ENCODE assay signal across 18 cellular contexts in genomic region chr6:170038717-170039116, GRCh38.
DNase-seq lines count a peak whose midpoint lies in the region; ATAC-seq and TF ChIP-seq lines count a peak whose summit lies in the region.
"Had no signal": no experiment of that assay in that cellular context is flagged by ENCODE, and none has a peak within 500 bp of the region (broad histone marks: within the 10 kb centered on the region; RNA-seq: fewer than 3 reads in every experiment).

No MANE protein-coding gene starts in this region.

- H3K14ac ChIP-seq in neuronal stem cell (ENCODE audit: low read length), result no peak overlapping the region

- H3K36me3 ChIP-seq in body of pancreas (replicated peaks in 1 of 2; ENCODE audit: insufficient read depth in 1 of 2, low read depth in 2 of 2), result no peaks in the 10 kb centered on the region
- H3K36me3 ChIP-seq in neuronal stem cell (replicated peaks in 1 of 2; ENCODE audit: control insufficient read depth in 2 of 2, insufficient read depth in 2 of 2, low read length in 2 of 2), result no peaks in the 10 kb centered on the region
- no peaks in the 10 kb centered on the region for H3K36me3 ChIP-seq in suprapubic skin

- TF ChIP-seq EP300 in suprapubic skin (IDR thresholded peaks at IDR 0.05), result no peak

- no peak overlapping the region for H3K27ac ChIP-seq in body of pancreas
- H3K27ac ChIP-seq in neuronal stem cell (replicated peaks; ENCODE audit: low read length), result no peak overlapping the region
- no peak overlapping the region for H3K27ac ChIP-seq in suprapubic skin

- no peaks in the 10 kb centered on the region for H3K27me3 ChIP-seq in body of pancreas
- peaks cover 0 to 9% (median 0%) of the 10 kb centered on the region in 3 experiments for H3K27me3 ChIP-seq in neuronal stem cell (ENCODE audit: control insufficient read depth in 3 of 3, insufficient read depth in 3 of 3, low read depth in 1 of 3, low read length in 3 of 3)
- peaks cover 5% of the 10 kb centered on the region for H3K27me3 ChIP-seq in suprapubic skin

- no peak overlapping the region for H2AFZ ChIP-seq in neuronal stem cell (ENCODE audit: low read length)
- H2AFZ ChIP-seq: GM23338 had no signal

- H3K27me3 Mint-ChIP-seq in glutamatergic neuron (ENCODE audit: unreplicated experiment), result peaks cover 3% of the 10 kb centered on the region
- H3K27me3 Mint-ChIP-seq: CD4-positive, CD25-positive, alpha-beta regulatory T cell had no signal

- no peak for ATAC-seq in body of pancreas
- ATAC-seq in GM18511 (IDR thresholded peaks at IDR 0.05; ENCODE audit: unreplicated experiment), result no peak
- no peak for ATAC-seq in GM18517 (IDR thresholded peaks at IDR 0.05; ENCODE audit: unreplicated experiment)

- H3K27ac Mint-ChIP-seq in glutamatergic neuron (ENCODE audit: unreplicated experiment), result no peak overlapping the region
- H3K27ac Mint-ChIP-seq: CD4-positive, CD25-positive, alpha-beta regulatory T cell; GM23338 had no signal

- TF ChIP-seq CTCF in body of pancreas (IDR thresholded peaks at IDR 0.05) (no peak), glutamatergic neuron (IDR thresholded peaks at IDR 0.05; ENCODE audit: partially characterized antibody, unreplicated experiment) (no peak), suprapubic skin (IDR thresholded peaks at IDR 0.05) (no peak)

- peak overlapping the region; percentile 35 for H3K18ac ChIP-seq in neuronal stem cell (ENCODE audit: low read length)

- H2BK120ac ChIP-seq in neuronal stem cell (ENCODE audit: low read depth, low read length), result no peak overlapping the region

- H3K4me3 Mint-ChIP-seq in glutamatergic neuron (ENCODE audit: unreplicated experiment), result no peak overlapping the region
- H3K4me3 Mint-ChIP-seq: CD4-positive, CD25-positive, alpha-beta regulatory T cell; GM23338 had no signal

- no peak overlapping the region for H3K23ac ChIP-seq in neuronal stem cell (ENCODE audit: low read depth, low read length, poor library complexity)

- H3K4me1 ChIP-seq in body of pancreas, result no peaks in the 10 kb centered on the region
- H3K4me1 ChIP-seq in neuronal stem cell (ENCODE audit: control insufficient read depth in 2 of 2, insufficient read depth in 1 of 2, low read depth in 1 of 2, low read length in 2 of 2), result peaks cover 0 to 9% of the 10 kb centered on the region in 2 donors
- H3K4me1 ChIP-seq in suprapubic skin, result peaks cover 14% of the 10 kb centered on the region

- 67 to 68% methylated on average over 9 of the region's 9 CpGs for WGBS in body of pancreas, 2 donors
- WGBS in neuronal stem cell (ENCODE audit: extremely low coverage in 2 of 2, insufficient read length in 2 of 2, insufficient replicate concordance in 1 of 2), 2 donors, result no CpG with 5 or more reads among the region's 9 CpGs
- 68% methylated on average over 9 of the region's 9 CpGs for WGBS in suprapubic skin

- intact Hi-C loops in body of pancreas (cut with DNase I), result no loop called here

- H2BK15ac ChIP-seq in neuronal stem cell (ENCODE audit: low read length), result no peak overlapping the region

- H4K91ac ChIP-seq in neuronal stem cell (ENCODE audit: low read depth, low read length, poor library complexity), result no peak overlapping the region

- peaks cover 18% of the 10 kb centered on the region for H3K36me3 Mint-ChIP-seq in glutamatergic neuron (ENCODE audit: unreplicated experiment)
- H3K36me3 Mint-ChIP-seq: CD4-positive, CD25-positive, alpha-beta regulatory T cell had no signal

- no peak overlapping the region for H3K9ac ChIP-seq in neuronal stem cell (ENCODE audit: low read depth, low read length, poor library complexity)

- no peaks in the 10 kb centered on the region for H3K79me1 ChIP-seq in neuronal stem cell (ENCODE audit: low read depth, low read length)

- H3K4ac ChIP-seq in neuronal stem cell (ENCODE audit: low read length), result no peak overlapping the region

- H2BK12ac ChIP-seq in neuronal stem cell (ENCODE audit: low read length), result no peak overlapping the region

- H3K9me3 ChIP-seq in body of pancreas (no peaks in the 10 kb centered on the region), neuronal stem cell (replicated peaks in 1 of 2; ENCODE audit: control insufficient read depth in 2 of 2, insufficient read depth in 1 of 2, low read depth in 1 of 2, low read length in 2 of 2) (no peaks in the 10 kb centered on the region), suprapubic skin (no peaks in the 10 kb centered on the region)

- peaks cover 6% of the 10 kb centered on the region for H3K9me3 Mint-ChIP-seq in glutamatergic neuron (ENCODE audit: unreplicated experiment)

- no peak overlapping the region for H2BK5ac ChIP-seq in neuronal stem cell (ENCODE audit: low read length)

- H3K4me1 Mint-ChIP-seq in glutamatergic neuron (ENCODE audit: low read depth, unreplicated experiment), result peaks cover 3% of the 10 kb centered on the region
- H3K4me1 Mint-ChIP-seq: CD4-positive, CD25-positive, alpha-beta regulatory T cell had no signal

- no peak overlapping the region for H3K4me2 ChIP-seq in neuronal stem cell (ENCODE audit: insufficient read depth, low read length, poor library complexity, severe bottlenecking)
- H3K4me2 ChIP-seq: GM23338 had no signal

- no peak overlapping the region for H2AK5ac ChIP-seq in neuronal stem cell (ENCODE audit: low read depth, low read length)

- H3K4me3 ChIP-seq in body of pancreas, result no peak overlapping the region
- no peak overlapping the region for H3K4me3 ChIP-seq in neuronal stem cell (ENCODE audit: low read length in 2 of 2)
- no peak overlapping the region for H3K4me3 ChIP-seq in suprapubic skin
- H3K4me3 ChIP-seq: GM23338 had no signal

- no peak for TF ChIP-seq POLR2A in body of pancreas (IDR thresholded peaks at IDR 0.05)
- no peak for TF ChIP-seq POLR2A in suprapubic skin (IDR thresholded peaks at IDR 0.05)

- peak in 3 of 4 donors; percentile 1 to 3 (median 2) for DNase-seq in body of pancreas
- DNase-seq in glutamatergic neuron, result peak; percentile 6
- no peak for DNase-seq in neuronal stem cell (ENCODE audit: low spot score)
- peak; percentile 37 to 65 for DNase-seq in suprapubic skin (ENCODE audit: low spot score in 2 of 2)
- DNase-seq in NCI-H1417 (lab: John Stamatoyannopoulos, UW), result no peak
- no peak for DNase-seq in NCI-H1694 (lab: John Stamatoyannopoulos, UW)
- DNase-seq: CD4-positive, CD25-positive, alpha-beta regulatory T cell; DMS79; HCEC 1CT; KG1; NCI-H1092; NCI-H1436 treated with DMSO at 0.1 percent for 48 hours; NCI-H2029; NCI-H2227 treated with DMSO at 0.1 percent for 48 hours; NCI-H510A had no signal

- no peak overlapping the region for H4K8ac ChIP-seq in neuronal stem cell (ENCODE audit: low read depth, low read length)

Comparison
In these comparisons a context has a peak if more than half of its experiments do, and no peak if none do; other contexts are left out.
1. DNase-seq: peak in body of pancreas (3 of 4), glutamatergic neuron (single experiment) and suprapubic skin (2 of 2); none in neuronal stem cell (single experiment), NCI-H1417 (0 of 3) and NCI-H1694 (single experiment).